1 cellular context compared by ENCODE assay signal in the genomic region with DNA sequence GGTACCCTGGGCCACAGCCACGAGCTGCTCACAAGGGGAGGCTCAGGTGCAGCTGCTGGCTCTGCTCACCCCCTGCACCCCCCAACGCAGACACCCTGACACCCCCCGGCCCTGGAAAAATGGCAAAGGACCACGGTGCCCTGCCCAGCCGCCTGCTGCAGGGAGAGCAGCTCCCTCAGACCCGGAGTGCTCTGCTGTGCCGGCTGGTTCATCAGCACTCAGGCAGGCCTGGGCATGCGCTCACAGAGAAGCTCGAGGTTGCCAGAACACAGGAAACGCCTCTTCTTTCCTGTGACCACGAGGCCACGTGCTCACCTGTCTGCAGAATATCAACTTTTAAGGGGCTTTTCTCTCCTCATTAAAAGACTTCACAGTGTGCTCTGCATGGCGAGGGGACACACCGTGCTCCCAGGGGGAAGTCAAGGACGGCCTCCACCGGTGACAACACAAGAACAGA.
TF ChIP-seq lines count a peak whose summit lies in the region.

No MANE protein-coding gene starts in this region.

TF ChIP-seq in H1, 55 proteins besides CTCF, POLR2A, EP300 and RAD21:
- TF ChIP-seq ATF3 (IDR thresholded peaks at IDR 0.05; ENCODE audit: insufficient read depth, low read depth, low read length) = no peak
- no peak for TF ChIP-seq FOSL1 (IDR thresholded peaks at IDR 0.05; ENCODE audit: insufficient read depth, low read depth, low read length)
- TF ChIP-seq SRF (IDR thresholded peaks at IDR 0.05; ENCODE audit: low read depth, low read length) = no peak
- TF ChIP-seq TEAD4 (IDR thresholded peaks at IDR 0.05; ENCODE audit: low read depth, low read length) = no peak
- TF ChIP-seq MAX (IDR thresholded peaks at IDR 0.05) = peak; percentile 30; the same call in 1 of the 2 replicates
- TF ChIP-seq CHD2 (IDR thresholded peaks at IDR 0.05; ENCODE audit: low read length) = no peak
